In the genomic region with DNA sequence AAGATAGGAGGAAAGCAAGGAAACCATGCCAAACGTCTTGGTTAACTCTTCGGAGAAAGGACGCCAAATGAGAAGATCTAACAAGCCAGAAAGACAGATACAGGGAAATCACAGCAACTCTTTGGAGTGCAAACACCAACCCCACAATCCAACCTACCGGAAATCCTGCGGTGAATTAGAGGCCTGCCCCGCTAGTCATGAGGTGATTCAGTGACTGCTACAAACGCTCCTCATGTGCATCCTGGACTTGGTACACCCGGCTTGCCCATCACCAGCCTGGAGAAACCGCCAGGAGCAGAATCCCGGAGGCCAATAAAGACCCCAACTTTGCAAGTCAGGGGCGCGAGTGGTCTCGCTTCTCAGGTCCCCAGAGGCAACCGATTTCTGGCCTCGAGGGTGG, we compare ENCODE assay signal across 8 cellular contexts. TPM values are rescaled to one million over a fixed set of nuclear protein-coding genes. Genes with fewer than 3 reads are reported as not detected.
A peak's percentile ranks its signal among the peaks of the same experiment; 100 is the strongest.
DNase-seq lines count a peak whose midpoint lies in the region; ATAC-seq and TF ChIP-seq lines count a peak whose summit lies in the region.
"Not testable (repeated sequence)": the region's sequence is repeated elsewhere in the genome, so short reads cannot be mapped to it uniquely, and the experiment has no call there.

No MANE protein-coding gene starts in this region.

- not testable (repeated sequence) for H3K4me1 ChIP-seq in A673 (ENCODE audit: insufficient read depth, low read length, poor library complexity, severe bottlenecking); HUES6 (ENCODE audit: control insufficient read depth, insufficient read depth, low read length)

- in situ Hi-C loops in astrocyte of the spinal cord (cut with HindIII; ENCODE audit: low sequenced_read_pairs): not testable (repeated sequence)

- ATAC-seq in GM21381 (IDR thresholded peaks at IDR 0.05; ENCODE audit: unreplicated experiment): peak; percentile 40
- ATAC-seq in activated CD4-positive, CD25-positive, alpha-beta regulatory T cell treated with anti-CD3 and anti-CD28 coated beads, Interleukin-2, amount 50 U/mL, for 24 hours: peak; percentile 48 to 71

- not testable (repeated sequence) for H3K9me3 ChIP-seq in A673 (ENCODE audit: low read depth, low read length, poor library complexity, severe bottlenecking); HUES6 (ENCODE audit: control insufficient read depth, insufficient read depth, low read depth, low read length)

- H3K4me1 Mint-ChIP-seq in mesothelial cell of epicardium: not testable (repeated sequence)

- not testable (repeated sequence) for H3K9me3 Mint-ChIP-seq in mesothelial cell of epicardium

- H3K9ac ChIP-seq in HUES6 (ENCODE audit: low read length): peak overlapping the region; percentile 12

- DNase-seq in A673 (ENCODE audit: low spot score); astrocyte of the spinal cord (ENCODE audit: low read depth, low spot score); fibroblast of villous mesenchyme (ENCODE audit: low read depth); mesothelial cell of epicardium (ENCODE audit: low spot score in 2 of 2, unreplicated experiment in 2 of 2): not testable (repeated sequence)
- DNase-seq in stimulated activated CD4-positive, alpha-beta T cell treated with anti-CD3 and anti-CD28 coated beads, Interleukin-12 subunit alpha, Interleukin-12 subunit beta, amount 100 ng/mL, for 4 hours: peak; percentile 3

- H3K27me3 ChIP-seq in A673 (replicated peaks; ENCODE audit: insufficient read depth, low read depth, low read length, poor library complexity); HUES6 (ENCODE audit: control insufficient read depth, insufficient read depth, low read length): not testable (repeated sequence)

- not testable (repeated sequence) for BruUV-seq in A673 (replicated peaks; lab: Mats Ljungman, UMichigan)

- H3K27ac Mint-ChIP-seq in mesothelial cell of epicardium: not testable (repeated sequence)

- H3K27ac ChIP-seq in A673 (ENCODE audit: low read depth, low read length, poor library complexity, severe bottlenecking); HUES6 (ENCODE audit: low read depth, low read length): not testable (repeated sequence)

- not testable (repeated sequence) for TF ChIP-seq CTCF in A673 (conservative IDR thresholded peaks at IDR 0.05; ENCODE audit: low read depth, low read length); astrocyte of the spinal cord (IDR thresholded peaks at IDR 0.05; ENCODE audit: low read depth, low read length); fibroblast of villous mesenchyme (IDR thresholded peaks at IDR 0.05; ENCODE audit: insufficient read depth, low read depth, low read length); mesothelial cell of epicardium (IDR thresholded peaks at IDR 0.05; ENCODE audit: unreplicated experiment)

- POLR2A ChIA-PET in A673 (lab: Charles Lee; ENCODE audit: low non-redundant PET): not testable (repeated sequence)

- H3K27me3 Mint-ChIP-seq in mesothelial cell of epicardium (ENCODE audit: low read depth): not testable (repeated sequence)

- CTCF ChIA-PET in A673 (lab: Charles Lee): not testable (repeated sequence)

- H3K36me3 Mint-ChIP-seq in mesothelial cell of epicardium: not testable (repeated sequence)

- intact Hi-C loops in A673 (cut with micrococcal nuclease; ENCODE audit: unreplicated experiment): not testable (repeated sequence)

- peak overlapping the region; percentile 53 for H3K4me3 ChIP-seq in A673 (ENCODE audit: low read depth, low read length, poor library complexity, severe bottlenecking)
- H3K4me3 ChIP-seq in HUES6 (ENCODE audit: low read depth, low read length): peak overlapping the region; percentile 75
- peak overlapping the region; percentile 61 for H3K4me3 ChIP-seq in astrocyte of the spinal cord (ENCODE audit: low read depth, low read length)
- peak overlapping the region; percentile 68 for H3K4me3 ChIP-seq in fibroblast of villous mesenchyme (ENCODE audit: low read depth, low read length)

- peak overlapping the region; percentile 96 for H3K4me3 Mint-ChIP-seq in mesothelial cell of epicardium

- not testable (repeated sequence) for H3K36me3 ChIP-seq in A673 (ENCODE audit: insufficient read depth, low read length, poor library complexity, severe bottlenecking); HUES6 (ENCODE audit: control insufficient read depth, insufficient read depth, low read length)

RNA-seq across cellular contexts. Expression of a gene that starts 0.8 kb away (rescaled TPM):
- total RNA-seq in A673 (2021) (33.9 and 37.0 TPM in 2 replicates), fibroblast of villous mesenchyme (51.2 and 70.4 TPM in 2 replicates), mesothelial cell of epicardium (79.9 to 89.4 TPM (median 87.7 TPM) in 3 replicates)
